9 cellular contexts compared by ENCODE assay signal in the genomic region with DNA sequence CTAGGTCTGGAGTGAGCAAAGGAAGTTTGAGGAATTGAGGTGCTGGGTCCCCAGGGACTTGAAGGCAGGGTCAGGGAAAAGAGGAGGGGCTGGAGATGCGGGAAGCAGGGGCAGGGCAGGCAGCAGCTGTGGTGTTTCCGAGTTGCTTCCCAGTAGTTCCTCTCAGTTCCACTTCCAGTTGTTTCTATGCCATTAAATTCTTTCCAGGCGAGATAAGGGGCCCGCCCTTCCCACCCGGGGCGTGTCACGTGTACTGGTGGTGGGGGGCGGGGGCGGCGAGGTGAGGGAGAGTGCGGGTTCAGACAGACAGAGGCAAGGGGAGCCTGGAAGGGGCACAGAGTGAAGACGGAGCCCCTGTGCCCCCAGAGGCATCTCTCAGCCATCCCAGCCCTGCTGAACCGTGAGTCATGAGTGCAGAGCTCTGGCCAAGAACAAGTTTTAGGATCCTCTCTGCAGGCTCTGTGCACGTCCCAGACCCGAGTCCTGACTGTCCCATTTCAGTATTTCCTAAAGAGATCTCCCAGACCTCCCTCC. TPM values are rescaled to one million over a fixed set of nuclear protein-coding genes. Genes with fewer than 3 reads are reported as not detected.
DNase-seq lines count a peak whose midpoint lies in the region; ATAC-seq and TF ChIP-seq lines count a peak whose summit lies in the region.
"Had no signal": no experiment of that assay in that cellular context is flagged by ENCODE, and none has a peak within 500 bp of the region (broad histone marks: within the 10 kb centered on the region; RNA-seq: fewer than 3 reads in every experiment).

No MANE protein-coding gene starts in this region.

- no peak overlapping the region for H2AFZ ChIP-seq in GM23338

- no peaks in the 10 kb centered on the region; the same call in none of the 2 replicates for H4K20me1 ChIP-seq in GM23338 (replicated peaks; ENCODE audit: insufficient read depth)

- TF ChIP-seq POLR2A in gastrocnemius medialis (IDR thresholded peaks at IDR 0.05) = no peak

- H3K36me3 Mint-ChIP-seq in GM23338 (ENCODE audit: low read depth) = no peaks in the 10 kb centered on the region; the same call in 2 of the 3 replicates
- H3K36me3 Mint-ChIP-seq in CD14-positive monocyte = peaks cover 10 to 20% of the 10 kb centered on the region in 2 donors

- H3K27ac Mint-ChIP-seq in GM23338 = no peak overlapping the region
- no peak overlapping the region for H3K27ac Mint-ChIP-seq in CD14-positive monocyte

- H3K4me3 Mint-ChIP-seq in GM23338 (peak overlapping the region; percentile 45), CD14-positive monocyte (no peak overlapping the region)

- no peaks in the 10 kb centered on the region for H3K79me2 ChIP-seq in GM23338 (replicated peaks; ENCODE audit: insufficient read depth)

- H3K9me3 ChIP-seq in adipocyte (ENCODE audit: control insufficient read depth, low read length) (no peaks in the 10 kb centered on the region), right cardiac atrium (ENCODE audit: control insufficient read depth, low read length) (no peaks in the 10 kb centered on the region), gastrocnemius medialis (no peaks in the 10 kb centered on the region)

- whole genome bisulfite sequencing in right cardiac atrium = 2% methylated on average over 15 of the region's 15 CpGs

- TF ChIP-seq CTCF in GM23338 (conservative IDR thresholded peaks at IDR 0.05; ENCODE audit: low read depth in 2 of 2) = no peak
- TF ChIP-seq CTCF in gastrocnemius medialis (IDR thresholded peaks at IDR 0.05 in 4 of 5, conservative IDR thresholded peaks at IDR 0.05 in 1 of 5) = no peak
- no peak for TF ChIP-seq CTCF in CD14-positive monocyte (IDR thresholded peaks at IDR 0.05)
- no peak for TF ChIP-seq CTCF in brain microvascular endothelial cell (IDR thresholded peaks at IDR 0.05; ENCODE audit: low read depth, low read length, missing control alignments)

- DNase-seq in GM23338 (ENCODE audit: low spot score) = peak; percentile 56
- DNase-seq in adipocyte (ENCODE audit: low read depth) = peak; percentile 69
- peak; percentile 84 to 92 (median 92) for DNase-seq in right cardiac atrium
- peak; percentile 30 to 62 for DNase-seq in gastrocnemius medialis
- DNase-seq in CD14-positive monocyte (ENCODE audit: low spot score) = no peak
- no peak for DNase-seq in brain microvascular endothelial cell
- no peak for DNase-seq in ACHN
- DNase-seq: NCI-H2029 treated with DMSO at 0.1 percent for 48 hours had no signal

- H3K9me3 Mint-ChIP-seq in GM23338 = peaks cover 2% of the 10 kb centered on the region; the same call in 1 of the 3 replicates
- peaks cover 0 to 2% (median 1%) of the 10 kb centered on the region in 7 donors for H3K9me3 Mint-ChIP-seq in CD14-positive monocyte

- no peaks in the 10 kb centered on the region for H3F3A ChIP-seq in GM23338 (replicated peaks; ENCODE audit: low read depth)

- H3K4me1 ChIP-seq in GM23338 (ENCODE audit: insufficient read depth) (peaks cover 13% of the 10 kb centered on the region; the same call in 1 of the 2 replicates), adipocyte (ENCODE audit: control insufficient read depth, insufficient read depth, low read length) (peaks cover 61% of the 10 kb centered on the region), right cardiac atrium (ENCODE audit: control insufficient read depth, insufficient read depth, low read length) (peaks cover 36% of the 10 kb centered on the region), gastrocnemius medialis (peaks cover 19 to 24% of the 10 kb centered on the region in 2 donors)

- H3K4me1 Mint-ChIP-seq in GM23338 (peaks cover 21% of the 10 kb centered on the region), CD14-positive monocyte (peaks cover 8% of the 10 kb centered on the region)

- H3K36me3 ChIP-seq in GM23338 (ENCODE audit: insufficient read depth) (no peaks in the 10 kb centered on the region), adipocyte (ENCODE audit: control insufficient read depth, insufficient read depth, low read length, severe bottlenecking) (no peaks in the 10 kb centered on the region), gastrocnemius medialis (no peaks in the 10 kb centered on the region), brain microvascular endothelial cell (replicated peaks) (no peaks in the 10 kb centered on the region)

- H3K27me3 Mint-ChIP-seq in GM23338 (ENCODE audit: insufficient read depth, low read depth, poor library complexity) (peaks cover 22% of the 10 kb centered on the region), CD14-positive monocyte (ENCODE audit: low read depth in 3 of 3) (peaks cover 24 to 56% (median 42%) of the 10 kb centered on the region in 3 donors)

- in situ Hi-C loops in gastrocnemius medialis (cut with MboI; ENCODE audit: low sequenced_read_pairs in 4 of 4) = no loop called here
- in situ Hi-C loops in brain microvascular endothelial cell (cut with HindIII; ENCODE audit: low pct_ligation_motif_present, low sequenced_read_pairs) = no loop called here
- in situ Hi-C loops in ACHN (cut with HindIII; ENCODE audit: low pct_ligation_motif_present, low pct_unique_long_range_greater_than_20kb, low sequenced_read_pairs) = no loop called here

- intact Hi-C loops in right cardiac atrium (cut with DNase I) (no loop called here), gastrocnemius medialis (cut with DNase I; ENCODE audit: low total_unique reads) (no loop called here), CD14-positive monocyte (cut with micrococcal nuclease) (no loop called here)

- H3K27me3 ChIP-seq in GM23338 (ENCODE audit: insufficient read depth) = peaks cover 8% of the 10 kb centered on the region; the same call in 1 of the 2 replicates
- no peaks in the 10 kb centered on the region for H3K27me3 ChIP-seq in adipocyte (replicated peaks; ENCODE audit: control insufficient read depth, insufficient read depth, low read length)
- H3K27me3 ChIP-seq in right cardiac atrium (ENCODE audit: control insufficient read depth, insufficient read depth) = no peaks in the 10 kb centered on the region
- peaks cover 4 to 20% (median 7%) of the 10 kb centered on the region in 3 donors for H3K27me3 ChIP-seq in gastrocnemius medialis
- peaks cover 10% of the 10 kb centered on the region for H3K27me3 ChIP-seq in brain microvascular endothelial cell (replicated peaks)

- H3K4me2 ChIP-seq in GM23338 = peak overlapping the region; percentile 68

- H3K4me3 ChIP-seq in GM23338 (peak overlapping the region; percentile 41; the same call in 1 of the 2 replicates), adipocyte (ENCODE audit: low read length) (peak overlapping the region; percentile 77), right cardiac atrium (ENCODE audit: low read length) (peak overlapping the region; percentile 46), gastrocnemius medialis (peak overlapping the region; percentile 42 to 48 (median 44)), brain microvascular endothelial cell (ENCODE audit: low read depth, low read length) (no peak overlapping the region)

- H3K9me2 ChIP-seq in GM23338 (ENCODE audit: insufficient read depth) = no peaks in the 10 kb centered on the region; the same call in 1 of the 2 replicates

- peak overlapping the region; percentile 84 for H3K9ac ChIP-seq in adipocyte (ENCODE audit: low read length)

- ATAC-seq in GM23338 (peak; percentile 49), right cardiac atrium (peak; percentile 71 to 79), gastrocnemius medialis (peak; percentile 58), GM21717 (IDR thresholded peaks at IDR 0.05; ENCODE audit: unreplicated experiment) (no peak)

- no peak overlapping the region for H3K27ac ChIP-seq in GM23338 (ENCODE audit: low read depth)
- H3K27ac ChIP-seq in right cardiac atrium (ENCODE audit: low read length) = peak overlapping the region; percentile 96
- H3K27ac ChIP-seq in gastrocnemius medialis = peak overlapping the region; percentile 64 to 77 (median 71)
- no peak overlapping the region for H3K27ac ChIP-seq in brain microvascular endothelial cell

TF ChIP-seq in GM23338, 12 proteins besides CTCF, POLR2A, EP300 and RAD21 (continues in another document):
- no peak for TF ChIP-seq ZNF331 (CRISPR knock-in tag; IDR thresholded peaks at IDR 0.05; ENCODE audit: low read depth)

RNA-seq across cellular contexts. Expression of gene TNXB, which starts 1.0 kb away (rescaled TPM):
- total RNA-seq in GM23338 (2014; rRNA removed; shearing (Covaris generic)) = 3.4 and 6.0 TPM in 2 replicates
- polyA plus RNA-seq in GM23338 (2016; fragmentation: Nextera tagmentation; extraction: Ambion mirVana) = 1.1 and 2.0 TPM in 2 replicates
- total RNA-seq in right cardiac atrium = 100 to 1,000 TPM in 3 of 4 donors, 10 to 100 TPM in 1; 77.9 to 182 (median 115) TPM
- polyA plus RNA-seq in right cardiac atrium = 99.0 TPM
- total RNA-seq in gastrocnemius medialis = 10 to 100 TPM; 12.0 to 37.0 (median 33.5) TPM
- not detected for polyA plus RNA-seq in CD14-positive monocyte

RNA-seq across cellular contexts. Expression of gene ATF6B, which starts 19.9 kb away (rescaled TPM):
- 21.7 and 24.9 TPM in 2 replicates for total RNA-seq in GM23338 (2014; rRNA removed; shearing (Covaris generic))
- polyA plus RNA-seq in GM23338 (2016; fragmentation: Nextera tagmentation; extraction: Ambion mirVana) (25.9 and 26.1 TPM in 2 replicates), right cardiac atrium (29.2 TPM), CD14-positive monocyte (10 to 100 TPM; 15.7 to 17.8 TPM)
- total RNA-seq in right cardiac atrium (10 to 100 TPM; 35.2 to 44.9 (median 38.5) TPM), gastrocnemius medialis (10 to 100 TPM in 2 of 4 donors, 1 to 10 TPM in 2; 6.8 to 18.4 (median 9.5) TPM)

RNA-seq across cellular contexts. Expression of gene FKBPL, which starts 21.9 kb away (rescaled TPM):
- 6.4 and 7.5 TPM in 2 replicates for total RNA-seq in GM23338 (2014; rRNA removed; shearing (Covaris generic))
- polyA plus RNA-seq in GM23338 (2016; fragmentation: Nextera tagmentation; extraction: Ambion mirVana) (7.6 and 9.6 TPM in 2 replicates), right cardiac atrium (3.5 TPM), CD14-positive monocyte (1 to 10 TPM; 1.2 to 1.8 TPM)
- total RNA-seq in right cardiac atrium (1 to 10 TPM; 2.9 to 3.6 (median 3.1) TPM), gastrocnemius medialis (1 to 10 TPM; 2.6 to 6.0 (median 3.9) TPM)

RNA-seq across cellular contexts. Expression of gene PRRT1, which starts 43.6 kb away (rescaled TPM):
- 1.2 TPM in 1 of 2 replicates, not detected in the other for total RNA-seq in GM23338 (2014; rRNA removed; shearing (Covaris generic))
- polyA plus RNA-seq in GM23338 (2016; fragmentation: Nextera tagmentation; extraction: Ambion mirVana) (1.7 and 2.7 TPM in 2 replicates), right cardiac atrium (2.6 TPM), CD14-positive monocyte (not detected)
- total RNA-seq in right cardiac atrium (1 to 10 TPM; 1.5 to 3.3 (median 1.8) TPM), gastrocnemius medialis (under 1 TPM in 1 of 4 donors, not detected in 3; 0.49 TPM)

RNA-seq across cellular contexts. Expression of gene PPT2, which starts 45.8 kb away (rescaled TPM):
- total RNA-seq in GM23338 (2014; rRNA removed; shearing (Covaris generic)) = 12.5 and 20.6 TPM in 2 replicates
- polyA plus RNA-seq in GM23338 (2016; fragmentation: Nextera tagmentation; extraction: Ambion mirVana) (8.9 and 10.1 TPM in 2 replicates), right cardiac atrium (22.4 TPM), CD14-positive monocyte (1 to 10 TPM; 1.8 to 4.0 TPM)
- total RNA-seq in right cardiac atrium (10 to 100 TPM; 26.1 to 30.5 (median 30.1) TPM), gastrocnemius medialis (10 to 100 TPM; 16.2 to 72.7 (median 21.4) TPM)

Comparison
In these comparisons a context has a peak if more than half of its experiments do, and no peak if none do; other contexts are left out.
1. DNase-seq: peak in GM23338 (single experiment), adipocyte (single experiment), right cardiac atrium (3 of 3) and gastrocnemius medialis (2 of 2); none in CD14-positive monocyte (single experiment), brain microvascular endothelial cell (single experiment) and ACHN (single experiment).
2. H3K27ac ChIP-seq: peak in right cardiac atrium (single experiment) and gastrocnemius medialis (4 of 4); none in GM23338 (single experiment) and brain microvascular endothelial cell (single experiment).